ENCODE assay signal across 8 cellular contexts in the genomic region with DNA sequence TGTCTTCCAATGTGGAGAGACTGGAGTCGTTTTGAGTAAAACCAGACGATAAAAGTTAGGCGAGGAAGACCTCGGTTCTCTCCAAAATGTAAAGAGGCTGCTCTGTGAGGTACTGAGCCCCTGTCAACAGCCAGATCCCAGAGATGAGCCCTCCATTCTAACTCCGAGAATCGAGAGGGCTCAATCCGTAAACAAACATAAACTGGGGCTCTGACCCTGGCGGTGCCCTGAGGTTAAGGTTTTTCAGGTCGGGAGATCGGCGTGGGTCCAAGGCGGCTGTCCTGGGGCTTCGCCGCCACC. TPM values are rescaled to one million over a fixed set of nuclear protein-coding genes. Genes with fewer than 3 reads are reported as not detected.
DNase-seq lines count a peak whose midpoint lies in the region; ATAC-seq and TF ChIP-seq lines count a peak whose summit lies in the region.

No MANE protein-coding gene starts in this region.

- H3K4me3 ChIP-seq in PC-3 (ENCODE audit: low read length) = peak overlapping the region; percentile 91
- peak overlapping the region; percentile 95 to 99 for H3K4me3 ChIP-seq in esophagus (ENCODE audit: low read depth in 1 of 2, low read length in 2 of 2)
- H3K4me3 ChIP-seq in prostate gland = peak overlapping the region; percentile 79 to 88

- H3K4me1 ChIP-seq in PC-3 (ENCODE audit: insufficient read depth, low read length) = peaks cover 13% of the 10 kb centered on the region
- peaks cover 0 to 4% of the 10 kb centered on the region in 2 donors for H3K4me1 ChIP-seq in esophagus (ENCODE audit: control insufficient read depth in 2 of 2, insufficient read depth in 2 of 2, low read length in 1 of 2)
- peaks cover 3% of the 10 kb centered on the region for H3K4me1 ChIP-seq in prostate gland (replicated peaks)

- CTCF ChIA-PET in PC-3 (lab: Charles Lee) = no interaction called here

- ATAC-seq in PC-3 = no peak
- ATAC-seq in GM18502 (IDR thresholded peaks at IDR 0.05; ENCODE audit: poor library complexity, unreplicated experiment) = no peak

- H3K9ac ChIP-seq in PC-3 (ENCODE audit: low read length) = peak overlapping the region; percentile 84

- no peaks in the 10 kb centered on the region for H3K27me3 ChIP-seq in PC-3 (ENCODE audit: low read length)
- no peaks in the 10 kb centered on the region for H3K27me3 ChIP-seq in esophagus (ENCODE audit: control insufficient read depth in 1 of 2, insufficient read depth in 2 of 2, low read length in 2 of 2)
- no peaks in the 10 kb centered on the region for H3K27me3 ChIP-seq in prostate gland (replicated peaks; ENCODE audit: insufficient read depth)

- no peak for TF ChIP-seq POLR2A in prostate gland (IDR thresholded peaks at IDR 0.05)

- intact Hi-C loops in PC-3 (cut with micrococcal nuclease) = loop anchor here (1.0 to 10.0 kb wide), 2 partner anchors 218 to 255 kb away; a partner anchor contains a TSS
- intact Hi-C loops in prostate gland (cut with DNase I) = no loop called here

- peak overlapping the region; percentile 97 for H2AFZ ChIP-seq in PC-3 (ENCODE audit: low read length)

- no peaks in the 10 kb centered on the region for H3K9me3 ChIP-seq in PC-3 (ENCODE audit: low read length)
- H3K9me3 ChIP-seq in esophagus (ENCODE audit: control insufficient read depth in 2 of 2, insufficient read depth in 1 of 2, low read depth in 1 of 2, low read length in 1 of 2) = no peaks in the 10 kb centered on the region
- H3K9me3 ChIP-seq in prostate gland = no peaks in the 10 kb centered on the region

- BruUV-seq in PC-3 (replicated peaks; lab: Mats Ljungman, UMichigan) = no TSS peak

- peaks cover 46% of the 10 kb centered on the region for H3K79me2 ChIP-seq in PC-3 (ENCODE audit: low read length)

- H3K36me3 ChIP-seq in PC-3 (ENCODE audit: low read depth, low read length) (0 out of 2 replicates have a peak, but pooled peaks cover 3% of the 10 kb centered on the region), esophagus (ENCODE audit: control insufficient read depth in 2 of 2, insufficient read depth in 2 of 2, low read length in 1 of 2) (no peaks in the 10 kb centered on the region), prostate gland (no peaks in the 10 kb centered on the region)

- peak overlapping the region; percentile 90 for H3K4me2 ChIP-seq in PC-3 (ENCODE audit: low read length)

- H3F3A ChIP-seq in PC-3 (ENCODE audit: low read length, unreplicated experiment) = no peaks in the 10 kb centered on the region

- H3K27ac ChIP-seq in PC-3 (ENCODE audit: low read length) = 0 out of 2 replicates have a peak overlapping the region, but pooled peaks have one; percentile 17
- peak overlapping the region; percentile 92 to 98 for H3K27ac ChIP-seq in esophagus (ENCODE audit: low read depth in 2 of 2, low read length in 1 of 2)
- H3K27ac ChIP-seq in prostate gland = peak overlapping the region; percentile 79 to 90

- WGBS in esophagus, 2 donors = 0% methylated on average over 14 of the region's 14 CpGs
- under 1% methylated on average over 14 of the region's 14 CpGs for WGBS in prostate gland

- H3K9me2 ChIP-seq in PC-3 (replicated peaks; ENCODE audit: low read length) = no peaks in the 10 kb centered on the region

- DNase-seq in NCI-H2107 treated with DMSO at 0.1 percent for 48 hours (lab: John Stamatoyannopoulos, UW; ENCODE audit: unreplicated experiment) = peak; percentile 80
- DNase-seq in NCI-H2107 (lab: John Stamatoyannopoulos, UW) = no peak
- no peak for DNase-seq in PC-3
- no peak for DNase-seq in prostate gland (ENCODE audit: low spot score)
- no peak for DNase-seq in OCI-M2 (lab: John Stamatoyannopoulos, UW; ENCODE audit: unreplicated experiment)
- no peak for DNase-seq in activated gamma-delta T cell (lab: John Stamatoyannopoulos, UW)

- H4K20me1 ChIP-seq in PC-3 (ENCODE audit: low read length) = peaks cover 4% of the 10 kb centered on the region; the same call in 1 of the 2 replicates

- TF ChIP-seq CTCF in PC-3 (conservative IDR thresholded peaks at IDR 0.05; ENCODE audit: low read depth, low read length) = no peak
- TF ChIP-seq CTCF in prostate gland (IDR thresholded peaks at IDR 0.05) = no peak

- POLR2A ChIA-PET in PC-3 (lab: Charles Lee; ENCODE audit: unreplicated experiment) = no interaction called here

RNA-seq across cellular contexts. Expression of a gene that starts 0.4 kb away (rescaled TPM):
- total RNA-seq in PC-3 (2014; rRNA removed) (16.6 and 17.0 TPM in 2 replicates), prostate gland (10 to 100 TPM; 10.4 to 26.0 TPM)
- 1 to 10 TPM; 2.7 to 4.4 TPM for polyA plus RNA-seq in esophagus

RNA-seq across cellular contexts. Expression of a gene that starts 3.8 kb away (rescaled TPM):
- total RNA-seq in PC-3 (2014; rRNA removed) (117 and 120 TPM in 2 replicates), prostate gland (10 to 100 TPM; 34.9 to 42.5 TPM)
- 10 to 100 TPM; 30.7 to 43.4 TPM for polyA plus RNA-seq in esophagus

RNA-seq across cellular contexts. Expression of a gene that starts 22.5 kb away (rescaled TPM):
- total RNA-seq in PC-3 (2014; rRNA removed) = 3.4 and 4.4 TPM in 2 replicates
- polyA plus RNA-seq in esophagus = 1 to 10 TPM; 1.4 to 5.0 TPM
- total RNA-seq in prostate gland = 1 to 10 TPM; 1.0 to 1.1 TPM

RNA-seq across cellular contexts. Expression of a gene that starts 46.1 kb away (rescaled TPM):
- total RNA-seq in PC-3 (2014; rRNA removed) (not detected in 2 replicates), prostate gland (not detected)
- polyA plus RNA-seq in esophagus = under 1 TPM; 0.06 TPM

Comparison
In these comparisons a context has a peak if more than half of its experiments do, and no peak if none do; other contexts are left out.
1. H3K27ac ChIP-seq: peak in every context shown above with its lines; median percentile 95 in esophagus; 84 in prostate gland; 17 in PC-3.